In the genomic region with DNA sequence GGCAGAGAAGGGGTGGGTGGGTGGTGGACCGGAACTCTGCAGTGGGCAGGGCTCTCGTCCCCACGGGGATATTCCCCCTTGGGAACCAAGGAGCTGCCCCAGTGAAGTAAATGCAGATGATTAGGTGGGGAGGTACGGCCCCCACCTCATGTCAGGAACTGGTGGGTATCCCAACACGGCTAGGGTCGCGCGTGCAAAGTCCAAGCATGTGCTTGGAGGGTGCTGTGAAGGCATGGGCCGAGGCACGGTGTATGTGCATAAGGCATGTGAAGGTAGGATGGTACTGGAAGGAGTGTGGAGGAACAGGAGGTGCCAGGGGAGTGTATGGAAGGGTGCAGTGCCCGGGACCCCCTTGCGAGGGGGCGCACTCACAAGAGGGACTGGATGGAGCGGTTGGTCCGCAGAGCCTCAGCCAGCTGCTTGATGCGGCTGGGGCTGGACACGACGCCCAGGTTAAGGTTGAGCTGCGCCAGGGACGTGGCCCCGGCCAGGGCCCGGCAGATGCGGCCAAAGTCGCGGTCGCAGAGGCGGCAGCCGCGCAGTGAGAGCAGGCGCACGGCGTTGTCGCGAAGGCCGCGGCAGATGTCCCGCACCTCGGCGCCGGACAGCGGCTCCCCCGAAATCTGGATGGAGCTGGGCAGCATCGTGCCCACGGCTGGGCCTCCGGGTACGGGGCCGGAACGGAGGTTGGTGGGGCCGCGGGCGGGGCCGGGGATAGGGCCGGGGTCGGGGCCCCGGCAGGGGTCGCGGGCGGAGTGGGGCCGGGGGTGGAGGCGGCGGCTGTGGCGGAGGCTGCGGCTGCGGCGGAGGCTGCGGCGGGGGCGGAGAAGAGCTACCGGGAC, we compare ENCODE assay signal across 2 cellular contexts.
TF ChIP-seq lines count a peak whose summit lies in the region.

No MANE protein-coding gene starts in this region.

TF ChIP-seq in A549, 52 proteins besides CTCF, POLR2A, EP300 and RAD21:
- TF ChIP-seq RARB (CRISPR knock-in tag; IDR thresholded peaks at IDR 0.05), result no peak
- no peak for TF ChIP-seq USF2 (IDR thresholded peaks at IDR 0.05)
- TF ChIP-seq NR3C1 (IDR thresholded peaks at IDR 0.05), result no peak
TF ChIP-seq in A549: peak in this region for 0.

TF ChIP-seq in GM23338, 12 proteins besides CTCF, POLR2A, EP300 and RAD21:
- TF ChIP-seq JUNB (IDR thresholded peaks at IDR 0.05; ENCODE audit: unreplicated experiment), result no peak
- TF ChIP-seq, protein P1, sequence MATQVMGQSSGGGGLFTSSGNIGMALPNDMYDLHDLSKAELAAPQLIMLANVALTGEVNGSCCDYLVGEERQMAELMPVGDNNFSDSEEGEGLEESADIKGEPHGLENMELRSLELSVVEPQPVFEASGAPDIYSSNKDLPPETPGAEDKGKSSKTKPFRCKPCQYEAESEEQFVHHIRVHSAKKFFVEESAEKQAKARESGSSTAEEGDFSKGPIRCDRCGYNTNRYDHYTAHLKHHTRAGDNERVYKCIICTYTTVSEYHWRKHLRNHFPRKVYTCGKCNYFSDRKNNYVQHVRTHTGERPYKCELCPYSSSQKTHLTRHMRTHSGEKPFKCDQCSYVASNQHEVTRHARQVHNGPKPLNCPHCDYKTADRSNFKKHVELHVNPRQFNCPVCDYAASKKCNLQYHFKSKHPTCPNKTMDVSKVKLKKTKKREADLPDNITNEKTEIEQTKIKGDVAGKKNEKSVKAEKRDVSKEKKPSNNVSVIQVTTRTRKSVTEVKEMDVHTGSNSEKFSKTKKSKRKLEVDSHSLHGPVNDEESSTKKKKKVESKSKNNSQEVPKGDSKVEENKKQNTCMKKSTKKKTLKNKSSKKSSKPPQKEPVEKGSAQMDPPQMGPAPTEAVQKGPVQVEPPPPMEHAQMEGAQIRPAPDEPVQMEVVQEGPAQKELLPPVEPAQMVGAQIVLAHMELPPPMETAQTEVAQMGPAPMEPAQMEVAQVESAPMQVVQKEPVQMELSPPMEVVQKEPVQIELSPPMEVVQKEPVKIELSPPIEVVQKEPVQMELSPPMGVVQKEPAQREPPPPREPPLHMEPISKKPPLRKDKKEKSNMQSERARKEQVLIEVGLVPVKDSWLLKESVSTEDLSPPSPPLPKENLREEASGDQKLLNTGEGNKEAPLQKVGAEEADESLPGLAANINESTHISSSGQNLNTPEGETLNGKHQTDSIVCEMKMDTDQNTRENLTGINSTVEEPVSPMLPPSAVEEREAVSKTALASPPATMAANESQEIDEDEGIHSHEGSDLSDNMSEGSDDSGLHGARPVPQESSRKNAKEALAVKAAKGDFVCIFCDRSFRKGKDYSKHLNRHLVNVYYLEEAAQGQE (IDR thresholded peaks at IDR 0.05; ENCODE audit: unreplicated experiment), result peak; percentile 2
